ENCODE assay signal across 24 cellular contexts in genomic region chr7:50273870-50274269, GRCh38. TPM values are rescaled to one million over a fixed set of nuclear protein-coding genes. Genes with fewer than 3 reads are reported as not detected.
A peak's percentile ranks its signal among the peaks of the same experiment; 100 is the strongest.
DNase-seq lines count a peak whose midpoint lies in the region; ATAC-seq and TF ChIP-seq lines count a peak whose summit lies in the region.
"Had no signal": no experiment of that assay in that cellular context is flagged by ENCODE, and none has a peak within 500 bp of the region (broad histone marks: within the 10 kb centered on the region; RNA-seq: fewer than 3 reads in every experiment).

No MANE protein-coding gene starts in this region.

- no peak overlapping the region for H3K27ac ChIP-seq in left lung
- H3K27ac ChIP-seq: 22Rv1, heart right ventricle, psoas muscle had no signal

- H3K27me3 Mint-ChIP-seq in memory B cell = no peaks in the 10 kb centered on the region

- TF ChIP-seq CTCF in left lung (IDR thresholded peaks at IDR 0.05) = no peak

- H3K4me1 Mint-ChIP-seq in memory B cell = peaks cover 50% of the 10 kb centered on the region

- no peak overlapping the region for H3K4me3 ChIP-seq in left lung
- H3K4me3 ChIP-seq: heart right ventricle, psoas muscle had no signal

- H3K27me3 ChIP-seq in left lung = no peaks in the 10 kb centered on the region

- intact Hi-C loops in left lung (cut with DNase I) = no loop called here

- H3K4me1 ChIP-seq in left lung = peaks cover 0 to 24% of the 10 kb centered on the region in 2 donors
- H3K4me1 ChIP-seq: psoas muscle had no signal

- ATAC-seq in activated CD4-positive, CD25-positive, alpha-beta regulatory T cell treated with anti-CD3 and anti-CD28 coated beads, Interleukin-2, amount 50 U/mL, for 24 hours = peak; percentile 54 to 57
- ATAC-seq in GM18511 (IDR thresholded peaks at IDR 0.05; ENCODE audit: unreplicated experiment) (peak; percentile 17), memory B cell (ENCODE audit: low read depth) (no peak), esophagus mucosa (no peak), left lung (no peak)
- ATAC-seq: heart right ventricle, Panc1, psoas muscle, SK-N-SH treated with all-trans-retinoic acid at 6 μM for 48 hours had no signal

- peak overlapping the region; percentile 53 for H3K27ac Mint-ChIP-seq in memory B cell

- no peaks in the 10 kb centered on the region for H3K9me3 ChIP-seq in left lung
- H3K9me3 ChIP-seq: psoas muscle had no signal

- no peaks in the 10 kb centered on the region for H3K36me3 ChIP-seq in left lung
- H3K36me3 ChIP-seq: heart right ventricle had no signal

- no peak for DNase-seq in activated CD4-positive, CD25-positive, alpha-beta regulatory T cell treated with anti-CD3 and anti-CD28 coated beads, Interleukin-2, amount 50 U/mL, for 72 hours
- DNase-seq in NOMO-1 treated with DMSO at 0.1 percent for 48 hours (lab: John Stamatoyannopoulos, UW; ENCODE audit: unreplicated experiment) (peak; percentile 53), memory B cell (ENCODE audit: low spot score in 2 of 2) (no peak), left lung (no peak), NCI-H187 treated with DMSO at 0.1 percent for 48 hours (lab: John Stamatoyannopoulos, UW) (no peak)
- DNase-seq: activated T-cell treated with anti-CD3 and anti-CD28 coated beads, Interleukin-2, amount 50 U/mL, for 4 hours; anterior cingulate cortex; C1 segment of cervical spinal cord; cerebellar nuclear complex; effector memory CD4-positive, alpha-beta T cell; heart right ventricle; mammary epithelial cell; NCI-H2029 treated with DMSO at 0.1 percent for 48 hours; psoas muscle; stimulated activated naive CD4-positive, alpha-beta T cell treated with Interleukin-2 at 50 U/mL for 16 hours; trophoblast cell had no signal

- peaks cover 3% of the 10 kb centered on the region for H3K36me3 Mint-ChIP-seq in memory B cell

- H3K9me3 Mint-ChIP-seq in memory B cell = peaks cover 3% of the 10 kb centered on the region
- H3K9me3 Mint-ChIP-seq: activated T-cell treated with anti-CD3 and anti-CD28 coated beads, Interleukin-2, amount 50 U/mL, for 4 hours had no signal

- no peak overlapping the region for H3K4me3 Mint-ChIP-seq in memory B cell
- H3K4me3 Mint-ChIP-seq: activated T-cell treated with anti-CD3 and anti-CD28 coated beads, Interleukin-2, amount 50 U/mL, for 4 hours had no signal

RNA-seq across cellular contexts. Expression of gene IKZF1, which starts 30.6 kb away (rescaled TPM):
- total RNA-seq in esophagus mucosa (2.1 TPM), left lung (10 to 100 TPM; 19.0 to 50.2 TPM)
- total RNA-seq: M059J, mammary epithelial cell, NCI-H460 had no signal

Comparison
In these comparisons a context has a peak if more than half of its experiments do, and no peak if none do; other contexts are left out.
1. ATAC-seq: peak in activated CD4-positive, CD25-positive, alpha-beta regulatory T cell treated with anti-CD3 and anti-CD28 coated beads, Interleukin-2, amount 50 U/mL, for 24 hours (2 of 2) and GM18511 (single experiment); none in memory B cell (single experiment), esophagus mucosa (single experiment) and left lung (single experiment).